19 cellular contexts compared by ENCODE assay signal in the genomic region with DNA sequence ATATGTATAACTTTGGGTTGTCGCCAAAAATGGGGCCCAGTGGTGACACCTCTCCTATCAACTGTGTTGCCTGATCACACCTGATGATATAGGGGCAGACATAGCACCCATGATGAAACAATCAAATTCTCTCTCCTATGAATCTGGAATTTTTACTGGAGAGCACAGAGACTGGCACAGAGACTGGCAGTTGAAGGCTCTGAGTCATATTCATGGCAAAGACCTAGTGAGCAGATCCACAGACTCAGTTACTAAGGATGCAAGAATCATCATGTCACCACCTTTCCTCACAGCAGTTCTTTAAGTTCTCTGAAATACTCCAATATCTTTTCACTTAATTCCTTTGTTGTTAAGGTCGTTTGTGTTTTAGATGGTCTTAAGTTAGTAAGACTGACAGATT. TPM values are rescaled to one million over a fixed set of nuclear protein-coding genes. Genes with fewer than 3 reads are reported as not detected.
"Had no signal": no experiment of that assay in that cellular context is flagged by ENCODE, and none has a peak within 500 bp of the region (broad histone marks: within the 10 kb centered on the region; RNA-seq: fewer than 3 reads in every experiment).

No MANE protein-coding gene starts in this region.

- DNase-seq: activated CD4-positive, alpha-beta memory T cell treated with anti-CD3 and anti-CD28 coated beads, Interleukin-2, amount 10 ng/mL, durations not matched to agents 7 days and 5 days; activated CD4-positive, alpha-beta T cell treated with anti-CD3 and anti-CD28 coated beads for 36 hours; activated CD8-positive, alpha-beta memory T cell treated with anti-CD3 and anti-CD28 coated beads, Interleukin-2, amount 50 U/mL, for 4 hours; activated naive CD8-positive, alpha-beta T cell treated with anti-CD3 and anti-CD28 coated beads, Interleukin-2, amount 10 ng/mL, durations not matched to agents 7 days and 5 days; activated T-cell treated with anti-CD3 and anti-CD28 coated beads, Interleukin-2, amount 50 U/mL, for 72 hours; aorta; colonic mucosa; effector CD4-positive, alpha-beta T cell; lower lobe of right lung; midbrain; pancreas; stimulated activated CD4-positive, alpha-beta T cell treated with anti-CD3 and anti-CD28 coated beads, Interleukin-15, amount 100 ng/mL, for 24 hours; stomach; uterus; WERI-Rb-1 had no signal

- H3K27me3 ChIP-seq: colonic mucosa, neural progenitor cell, pancreas, stomach, uterus had no signal

- H3K27ac ChIP-seq: colonic mucosa, lower lobe of right lung, neural progenitor cell, pancreas, stomach, thoracic aorta, uterus, WERI-Rb-1 had no signal

- H3K36me3 ChIP-seq: colonic mucosa, lower lobe of right lung, neural progenitor cell, pancreas, stomach, thoracic aorta, uterus, WERI-Rb-1 had no signal

- H3K36me3 Mint-ChIP-seq: activated naive CD8-positive, alpha-beta T cell treated with anti-CD3 and anti-CD28 coated beads, Interleukin-2, amount 10 ng/mL, durations not matched to agents 7 days and 5 days; neural progenitor cell had no signal

- H3K9ac ChIP-seq: neural progenitor cell had no signal

- H3K4me1 Mint-ChIP-seq: activated CD4-positive, alpha-beta memory T cell treated with anti-CD3 and anti-CD28 coated beads, Interleukin-2, amount 10 ng/mL, durations not matched to agents 7 days and 5 days; activated CD4-positive, alpha-beta T cell treated with anti-CD3 and anti-CD28 coated beads for 36 hours; neural progenitor cell had no signal

- H3K4me3 Mint-ChIP-seq: activated CD4-positive, alpha-beta memory T cell treated with anti-CD3 and anti-CD28 coated beads, Interleukin-2, amount 10 ng/mL, durations not matched to agents 7 days and 5 days; activated CD4-positive, alpha-beta T cell treated with anti-CD3 and anti-CD28 coated beads for 36 hours; activated naive CD8-positive, alpha-beta T cell treated with anti-CD3 and anti-CD28 coated beads, Interleukin-2, amount 10 ng/mL, durations not matched to agents 7 days and 5 days; activated T-cell treated with anti-CD3 and anti-CD28 coated beads, Interleukin-2, amount 50 U/mL, for 72 hours; neural progenitor cell had no signal

- H3K27ac Mint-ChIP-seq: activated CD4-positive, alpha-beta memory T cell treated with anti-CD3 and anti-CD28 coated beads, Interleukin-2, amount 10 ng/mL, durations not matched to agents 7 days and 5 days; activated CD4-positive, alpha-beta T cell treated with anti-CD3 and anti-CD28 coated beads for 36 hours; activated naive CD8-positive, alpha-beta T cell treated with anti-CD3 and anti-CD28 coated beads, Interleukin-2, amount 10 ng/mL, durations not matched to agents 7 days and 5 days; activated T-cell treated with anti-CD3 and anti-CD28 coated beads, Interleukin-2, amount 50 U/mL, for 72 hours; neural progenitor cell had no signal

- H3K4me3 ChIP-seq: colonic mucosa, lower lobe of right lung, neural progenitor cell, pancreas, stomach, thoracic aorta, uterus had no signal

- H3K4me1 ChIP-seq: colonic mucosa, neural progenitor cell, pancreas, stomach, uterus had no signal

- H3K9me3 ChIP-seq: colonic mucosa, lower lobe of right lung, pancreas, uterus had no signal

- ATAC-seq: activated CD4-positive, alpha-beta T cell treated with anti-CD3 and anti-CD28 coated beads for 36 hours; activated T-cell treated with anti-CD3 and anti-CD28 coated beads, Interleukin-2, amount 50 U/mL, for 72 hours; lower lobe of right lung; pancreas had no signal

- H2AFZ ChIP-seq: neural progenitor cell had no signal

- H3K4me2 ChIP-seq: neural progenitor cell had no signal

RNA-seq across cellular contexts. Expression of a gene that starts 60.0 kb away (rescaled TPM):
- total RNA-seq: activated CD4-positive, alpha-beta memory T cell treated with anti-CD3 and anti-CD28 coated beads, Interleukin-2, amount 10 ng/mL, durations not matched to agents 7 days and 5 days; activated CD4-positive, alpha-beta T cell treated with anti-CD3 and anti-CD28 coated beads for 36 hours; activated naive CD8-positive, alpha-beta T cell treated with anti-CD3 and anti-CD28 coated beads, Interleukin-2, amount 10 ng/mL, durations not matched to agents 7 days and 5 days; activated T-cell treated with anti-CD3 and anti-CD28 coated beads, Interleukin-2, amount 50 U/mL, for 72 hours; aorta; cardiac septum; glomerular endothelial cell; lower lobe of right lung; stomach; thoracic aorta; uterus had no signal
- polyA plus RNA-seq: aorta, stomach had no signal
